28 cellular contexts compared by ENCODE assay signal in genomic region chr3:2096196-2096595, GRCh38. TPM values are rescaled to one million over a fixed set of nuclear protein-coding genes. Genes with fewer than 3 reads are reported as not detected.
DNase-seq lines count a peak whose midpoint lies in the region; ATAC-seq and TF ChIP-seq lines count a peak whose summit lies in the region.
"Had no signal": no experiment of that assay in that cellular context is flagged by ENCODE, and none has a peak within 500 bp of the region (broad histone marks: within the 10 kb centered on the region; RNA-seq: fewer than 3 reads in every experiment).

No MANE protein-coding gene starts in this region.

- peaks cover 23% of the 10 kb centered on the region for H3K4me1 ChIP-seq in HUES64 (ENCODE audit: insufficient read depth, low read length)
- H3K4me1 ChIP-seq: HAP-1 had no signal

- ATAC-seq in sciatic nerve, result peak; percentile 27
- ATAC-seq: activated T-helper 17 cell treated with anti-CD3 and anti-CD28 coated beads, Interleukin-2, amount 50 U/mL, for 72 hours; GM12878; heart right ventricle; HepG2; left cardiac atrium; natural killer cell treated with Interleukin-12 subunit alpha and Interleukin-12 subunit beta and Interleukin-15 and Interleukin-18, amount 100 ng/mL, for 72 hours; T-cell had no signal

- peak overlapping the region; percentile 30 for H3K4me3 ChIP-seq in HUES64 (ENCODE audit: low read length)
- H3K4me3 ChIP-seq: GM12878, HAP-1, heart right ventricle, smooth muscle cell had no signal

- H3K4me1 Mint-ChIP-seq in mesothelial cell of epicardium, result peaks cover 38% of the 10 kb centered on the region
- H3K4me1 Mint-ChIP-seq: activated T-helper 17 cell treated with anti-CD3 and anti-CD28 coated beads, Interleukin-2, amount 50 U/mL, for 72 hours had no signal

- H3K9me3 ChIP-seq in HUES64 (ENCODE audit: insufficient read depth, low read depth, low read length), result peaks cover 18% of the 10 kb centered on the region
- H3K9me3 ChIP-seq: HAP-1, heart right ventricle had no signal

- no peak overlapping the region for H3K9ac ChIP-seq in HUES64 (ENCODE audit: low read depth, low read length)

- TF ChIP-seq CTCF in mesothelial cell of epicardium (IDR thresholded peaks at IDR 0.05; ENCODE audit: unreplicated experiment), result no peak

- no peak overlapping the region for H3K27ac Mint-ChIP-seq in mesothelial cell of epicardium
- H3K27ac Mint-ChIP-seq: activated naive CD4-positive, alpha-beta T cell treated with anti-CD3 and anti-CD28 coated beads, Interleukin-2, amount 50 U/mL, for 24 hours; activated T-helper 17 cell treated with anti-CD3 and anti-CD28 coated beads, Interleukin-2, amount 50 U/mL, for 72 hours; natural killer cell treated with Interleukin-12 subunit alpha and Interleukin-12 subunit beta and Interleukin-15 and Interleukin-18, amount 100 ng/mL, for 72 hours; T-cell had no signal

- H3K9me3 Mint-ChIP-seq in mesothelial cell of epicardium, result peaks cover 4% of the 10 kb centered on the region
- H3K9me3 Mint-ChIP-seq: T-cell had no signal

- peaks cover 42% of the 10 kb centered on the region for H3K27me3 Mint-ChIP-seq in mesothelial cell of epicardium (ENCODE audit: low read depth)

- no peaks in the 10 kb centered on the region for H3K36me3 ChIP-seq in HUES64 (ENCODE audit: insufficient read depth, low read length)
- H3K36me3 ChIP-seq: HAP-1, heart right ventricle had no signal

- intact Hi-C loops in sciatic nerve (cut with DNase I), result no loop called here

- no peak overlapping the region for H3K27ac ChIP-seq in HUES64 (ENCODE audit: low read depth, low read length)
- H3K27ac ChIP-seq: epithelial cell of prostate, heart right ventricle had no signal

- H3K4me3 Mint-ChIP-seq in mesothelial cell of epicardium, result peak overlapping the region; percentile 13
- H3K4me3 Mint-ChIP-seq: activated naive CD4-positive, alpha-beta T cell treated with anti-CD3 and anti-CD28 coated beads, Interleukin-2, amount 50 U/mL, for 24 hours; activated T-helper 17 cell treated with anti-CD3 and anti-CD28 coated beads, Interleukin-2, amount 50 U/mL, for 72 hours; natural killer cell treated with Interleukin-12 subunit alpha and Interleukin-12 subunit beta and Interleukin-15 and Interleukin-18, amount 100 ng/mL, for 72 hours; T-cell had no signal

- 46% methylated on average over 8 of the region's 8 CpGs for WGBS in HUES64

- no peaks in the 10 kb centered on the region for H3K36me3 Mint-ChIP-seq in mesothelial cell of epicardium
- H3K36me3 Mint-ChIP-seq: activated naive CD4-positive, alpha-beta T cell treated with anti-CD3 and anti-CD28 coated beads, Interleukin-2, amount 50 U/mL, for 24 hours; T-cell had no signal

- H3K27me3 ChIP-seq in HUES64 (ENCODE audit: insufficient read depth, low read length), result peaks cover 62% of the 10 kb centered on the region

- DNase-seq in cerebellum (ENCODE audit: low spot score) (peak; percentile 61), mesothelial cell of epicardium (ENCODE audit: low spot score in 2 of 2, unreplicated experiment in 2 of 2) (no peak), sciatic nerve (ENCODE audit: low spot score) (no peak), NCI-H510A treated with DMSO at 0.1 percent for 48 hours (lab: John Stamatoyannopoulos, UW) (no peak), NCI-H146 (lab: John Stamatoyannopoulos, UW) (no peak), HUDEP-2 (lab: John Stamatoyannopoulos, UW; ENCODE audit: unreplicated experiment in 76 of 76) (no peak)
- DNase-seq: activated CD4-positive, alpha-beta T cell treated with anti-CD3 and anti-CD28 coated beads, Interleukin-2, amount 50 U/mL, for 48 hours; activated CD8-positive, alpha-beta memory T cell treated with anti-CD3 and anti-CD28 coated beads, Interleukin-2, amount 50 U/mL, for 4 hours; aorta; central memory CD4-positive, alpha-beta T cell; heart right ventricle; left cardiac atrium; NCI-H1048; NCI-H2029; NCI-H446; SHP77 treated with DMSO at 0.1 percent for 48 hours; stimulated activated CD4-positive, alpha-beta T cell treated with anti-CD3 and anti-CD28 coated beads, Interleukin-2, amount 100 ng/mL, for 24 hours; T-cell had no signal

RNA-seq across cellular contexts. Expression of gene CNTN4, which starts 2.5 kb away (rescaled TPM):
- 0.45 TPM for polyA plus RNA-seq in HUES64 (2013, experiment 1 of 2)
- polyA plus RNA-seq in HUES64 (2013, experiment 2 of 2), result 0.76 TPM
- 57.6 TPM for total RNA-seq in cerebellum
- total RNA-seq in mesothelial cell of epicardium, result 67.0 to 73.8 TPM (median 68.9 TPM) in 3 replicates
- total RNA-seq in sciatic nerve, result 80.0 TPM
- total RNA-seq: activated T-helper 17 cell treated with anti-CD3 and anti-CD28 coated beads, Interleukin-2, amount 50 U/mL, for 72 hours; natural killer cell treated with Interleukin-12 subunit alpha and Interleukin-12 subunit beta and Interleukin-15 and Interleukin-18, amount 100 ng/mL, for 72 hours; pulmonary artery endothelial cell; T-cell had no signal
